12 cellular contexts compared by ENCODE assay signal in genomic region chr3:69823710-69824109, GRCh38.
"Had no signal": no experiment of that assay in that cellular context is flagged by ENCODE, and none has a peak within 500 bp of the region (broad histone marks: within the 10 kb centered on the region; RNA-seq: fewer than 3 reads in every experiment).

No MANE protein-coding gene starts in this region.

- H3K4me3 ChIP-seq: ascending aorta, right atrium auricular region, smooth muscle cell, suprapubic skin, upper lobe of right lung had no signal

- H3K36me3 ChIP-seq: ascending aorta, right atrium auricular region, suprapubic skin, upper lobe of right lung had no signal

- H3K27ac Mint-ChIP-seq: activated CD4-positive, alpha-beta T cell treated with anti-CD3 and anti-CD28 coated beads, Interleukin-2, amount 10 ng/mL, durations not matched to agents 7 days and 5 days; nephron progenitor cell; stimulated activated naive CD8-positive, alpha-beta T cell treated with anti-CD3 and anti-CD28 coated beads, Interleukin-15, Interleukin-2, amounts not matched to agents 100 ng/mL and 50 ng/mL, for 24 hours had no signal

- H3K27me3 ChIP-seq: ascending aorta, right atrium auricular region, suprapubic skin, upper lobe of right lung had no signal

- H3K9me3 Mint-ChIP-seq: activated CD4-positive, alpha-beta T cell treated with anti-CD3 and anti-CD28 coated beads, Interleukin-2, amount 10 ng/mL, durations not matched to agents 7 days and 5 days; nephron progenitor cell; stimulated activated naive CD8-positive, alpha-beta T cell treated with anti-CD3 and anti-CD28 coated beads, Interleukin-15, Interleukin-2, amounts not matched to agents 100 ng/mL and 50 ng/mL, for 24 hours had no signal

- ATAC-seq: upper lobe of right lung had no signal

- H3K4me1 Mint-ChIP-seq: activated CD4-positive, alpha-beta T cell treated with anti-CD3 and anti-CD28 coated beads, Interleukin-2, amount 10 ng/mL, durations not matched to agents 7 days and 5 days had no signal

- DNase-seq: activated CD4-positive, alpha-beta T cell treated with anti-CD3 and anti-CD28 coated beads, Interleukin-2, amount 10 ng/mL, durations not matched to agents 7 days and 5 days; activated naive CD4-positive, alpha-beta T cell; activated T-cell treated with anti-CD3 and anti-CD28 coated beads for 4 hours; head of caudate nucleus; nephron progenitor cell; occipital lobe; upper lobe of right lung had no signal

- H3K27me3 Mint-ChIP-seq: activated CD4-positive, alpha-beta T cell treated with anti-CD3 and anti-CD28 coated beads, Interleukin-2, amount 10 ng/mL, durations not matched to agents 7 days and 5 days; stimulated activated naive CD8-positive, alpha-beta T cell treated with anti-CD3 and anti-CD28 coated beads, Interleukin-15, Interleukin-2, amounts not matched to agents 100 ng/mL and 50 ng/mL, for 24 hours had no signal

- H3K4me3 Mint-ChIP-seq: activated CD4-positive, alpha-beta T cell treated with anti-CD3 and anti-CD28 coated beads, Interleukin-2, amount 10 ng/mL, durations not matched to agents 7 days and 5 days; nephron progenitor cell; stimulated activated naive CD8-positive, alpha-beta T cell treated with anti-CD3 and anti-CD28 coated beads, Interleukin-15, Interleukin-2, amounts not matched to agents 100 ng/mL and 50 ng/mL, for 24 hours had no signal

- H3K27ac ChIP-seq: ascending aorta, right atrium auricular region, suprapubic skin, upper lobe of right lung had no signal
